Comparison of ENCODE assay signal across 1 cellular context in the genomic region with DNA sequence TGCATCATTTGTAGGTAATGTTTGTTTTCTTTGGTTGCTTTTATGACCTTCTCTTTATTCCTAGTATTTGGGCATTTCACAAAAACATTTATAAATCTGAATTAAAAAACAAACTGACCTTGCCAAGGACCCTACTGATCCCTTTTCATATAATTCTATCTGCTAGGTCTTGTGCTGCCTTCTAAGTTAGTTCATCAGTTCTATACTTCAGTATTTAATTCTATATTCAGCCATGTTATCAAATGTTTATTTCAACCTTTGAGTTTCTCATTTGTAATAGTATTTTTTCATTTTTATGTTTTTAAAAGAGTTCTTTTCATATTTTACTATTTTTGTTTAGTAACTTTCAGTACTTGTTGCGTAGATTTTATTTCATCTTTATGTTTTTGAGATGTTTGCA.
TF ChIP-seq lines count a peak whose summit lies in the region.

No MANE protein-coding gene starts in this region.

TF ChIP-seq in H1, 55 proteins besides CTCF, POLR2A, EP300 and RAD21:
- TF ChIP-seq RNF2 (IDR thresholded peaks at IDR 0.05; ENCODE audit: borderline replicate concordance, low read depth, low read length, missing control alignments, poor library complexity, severe bottlenecking) (no peak), RXRA (IDR thresholded peaks at IDR 0.05; ENCODE audit: insufficient read depth, low read depth, low read length) (no peak), CREB1 (IDR thresholded peaks at IDR 0.05) (no peak), KDM1A (IDR thresholded peaks at IDR 0.05; ENCODE audit: borderline replicate concordance, low read length) (no peak), TBP (IDR thresholded peaks at IDR 0.05; ENCODE audit: low read depth, low read length) (no peak), ATF2 (IDR thresholded peaks at IDR 0.05; ENCODE audit: low read length) (no peak), HDAC2 (IDR thresholded peaks at IDR 0.05; ENCODE audit: borderline replicate concordance in 1 of 2, low read depth in 2 of 2, low read length in 2 of 2) (no peak), GABPA (IDR thresholded peaks at IDR 0.05; ENCODE audit: borderline replicate concordance, insufficient read depth, low read length) (no peak), SP4 (IDR thresholded peaks at IDR 0.05; ENCODE audit: low read length) (no peak), EGR1 (IDR thresholded peaks at IDR 0.05; ENCODE audit: borderline replicate concordance, low read depth, low read length) (no peak), BCL11A (IDR thresholded peaks at IDR 0.05; ENCODE audit: low read depth in 2 of 2, low read length in 2 of 2) (no peak), CBX8 (IDR thresholded peaks at IDR 0.05; ENCODE audit: borderline replicate concordance, low read depth, low read length) (no peak), BRCA1 (IDR thresholded peaks at IDR 0.05; ENCODE audit: low read depth, low read length) (no peak), JUND (IDR thresholded peaks at IDR 0.05; ENCODE audit: low read length) (no peak), MAFK (IDR thresholded peaks at IDR 0.05; ENCODE audit: low read depth, low read length) (no peak), TAF1 (IDR thresholded peaks at IDR 0.05; ENCODE audit: low read depth, low read length) (no peak), CBX5 (IDR thresholded peaks at IDR 0.05; ENCODE audit: low read depth, low read length) (no peak), POLR2AphosphoS5 (IDR thresholded peaks at IDR 0.05; ENCODE audit: low read depth, low read length) (no peak)
- TF ChIP-seq, protein P1, sequence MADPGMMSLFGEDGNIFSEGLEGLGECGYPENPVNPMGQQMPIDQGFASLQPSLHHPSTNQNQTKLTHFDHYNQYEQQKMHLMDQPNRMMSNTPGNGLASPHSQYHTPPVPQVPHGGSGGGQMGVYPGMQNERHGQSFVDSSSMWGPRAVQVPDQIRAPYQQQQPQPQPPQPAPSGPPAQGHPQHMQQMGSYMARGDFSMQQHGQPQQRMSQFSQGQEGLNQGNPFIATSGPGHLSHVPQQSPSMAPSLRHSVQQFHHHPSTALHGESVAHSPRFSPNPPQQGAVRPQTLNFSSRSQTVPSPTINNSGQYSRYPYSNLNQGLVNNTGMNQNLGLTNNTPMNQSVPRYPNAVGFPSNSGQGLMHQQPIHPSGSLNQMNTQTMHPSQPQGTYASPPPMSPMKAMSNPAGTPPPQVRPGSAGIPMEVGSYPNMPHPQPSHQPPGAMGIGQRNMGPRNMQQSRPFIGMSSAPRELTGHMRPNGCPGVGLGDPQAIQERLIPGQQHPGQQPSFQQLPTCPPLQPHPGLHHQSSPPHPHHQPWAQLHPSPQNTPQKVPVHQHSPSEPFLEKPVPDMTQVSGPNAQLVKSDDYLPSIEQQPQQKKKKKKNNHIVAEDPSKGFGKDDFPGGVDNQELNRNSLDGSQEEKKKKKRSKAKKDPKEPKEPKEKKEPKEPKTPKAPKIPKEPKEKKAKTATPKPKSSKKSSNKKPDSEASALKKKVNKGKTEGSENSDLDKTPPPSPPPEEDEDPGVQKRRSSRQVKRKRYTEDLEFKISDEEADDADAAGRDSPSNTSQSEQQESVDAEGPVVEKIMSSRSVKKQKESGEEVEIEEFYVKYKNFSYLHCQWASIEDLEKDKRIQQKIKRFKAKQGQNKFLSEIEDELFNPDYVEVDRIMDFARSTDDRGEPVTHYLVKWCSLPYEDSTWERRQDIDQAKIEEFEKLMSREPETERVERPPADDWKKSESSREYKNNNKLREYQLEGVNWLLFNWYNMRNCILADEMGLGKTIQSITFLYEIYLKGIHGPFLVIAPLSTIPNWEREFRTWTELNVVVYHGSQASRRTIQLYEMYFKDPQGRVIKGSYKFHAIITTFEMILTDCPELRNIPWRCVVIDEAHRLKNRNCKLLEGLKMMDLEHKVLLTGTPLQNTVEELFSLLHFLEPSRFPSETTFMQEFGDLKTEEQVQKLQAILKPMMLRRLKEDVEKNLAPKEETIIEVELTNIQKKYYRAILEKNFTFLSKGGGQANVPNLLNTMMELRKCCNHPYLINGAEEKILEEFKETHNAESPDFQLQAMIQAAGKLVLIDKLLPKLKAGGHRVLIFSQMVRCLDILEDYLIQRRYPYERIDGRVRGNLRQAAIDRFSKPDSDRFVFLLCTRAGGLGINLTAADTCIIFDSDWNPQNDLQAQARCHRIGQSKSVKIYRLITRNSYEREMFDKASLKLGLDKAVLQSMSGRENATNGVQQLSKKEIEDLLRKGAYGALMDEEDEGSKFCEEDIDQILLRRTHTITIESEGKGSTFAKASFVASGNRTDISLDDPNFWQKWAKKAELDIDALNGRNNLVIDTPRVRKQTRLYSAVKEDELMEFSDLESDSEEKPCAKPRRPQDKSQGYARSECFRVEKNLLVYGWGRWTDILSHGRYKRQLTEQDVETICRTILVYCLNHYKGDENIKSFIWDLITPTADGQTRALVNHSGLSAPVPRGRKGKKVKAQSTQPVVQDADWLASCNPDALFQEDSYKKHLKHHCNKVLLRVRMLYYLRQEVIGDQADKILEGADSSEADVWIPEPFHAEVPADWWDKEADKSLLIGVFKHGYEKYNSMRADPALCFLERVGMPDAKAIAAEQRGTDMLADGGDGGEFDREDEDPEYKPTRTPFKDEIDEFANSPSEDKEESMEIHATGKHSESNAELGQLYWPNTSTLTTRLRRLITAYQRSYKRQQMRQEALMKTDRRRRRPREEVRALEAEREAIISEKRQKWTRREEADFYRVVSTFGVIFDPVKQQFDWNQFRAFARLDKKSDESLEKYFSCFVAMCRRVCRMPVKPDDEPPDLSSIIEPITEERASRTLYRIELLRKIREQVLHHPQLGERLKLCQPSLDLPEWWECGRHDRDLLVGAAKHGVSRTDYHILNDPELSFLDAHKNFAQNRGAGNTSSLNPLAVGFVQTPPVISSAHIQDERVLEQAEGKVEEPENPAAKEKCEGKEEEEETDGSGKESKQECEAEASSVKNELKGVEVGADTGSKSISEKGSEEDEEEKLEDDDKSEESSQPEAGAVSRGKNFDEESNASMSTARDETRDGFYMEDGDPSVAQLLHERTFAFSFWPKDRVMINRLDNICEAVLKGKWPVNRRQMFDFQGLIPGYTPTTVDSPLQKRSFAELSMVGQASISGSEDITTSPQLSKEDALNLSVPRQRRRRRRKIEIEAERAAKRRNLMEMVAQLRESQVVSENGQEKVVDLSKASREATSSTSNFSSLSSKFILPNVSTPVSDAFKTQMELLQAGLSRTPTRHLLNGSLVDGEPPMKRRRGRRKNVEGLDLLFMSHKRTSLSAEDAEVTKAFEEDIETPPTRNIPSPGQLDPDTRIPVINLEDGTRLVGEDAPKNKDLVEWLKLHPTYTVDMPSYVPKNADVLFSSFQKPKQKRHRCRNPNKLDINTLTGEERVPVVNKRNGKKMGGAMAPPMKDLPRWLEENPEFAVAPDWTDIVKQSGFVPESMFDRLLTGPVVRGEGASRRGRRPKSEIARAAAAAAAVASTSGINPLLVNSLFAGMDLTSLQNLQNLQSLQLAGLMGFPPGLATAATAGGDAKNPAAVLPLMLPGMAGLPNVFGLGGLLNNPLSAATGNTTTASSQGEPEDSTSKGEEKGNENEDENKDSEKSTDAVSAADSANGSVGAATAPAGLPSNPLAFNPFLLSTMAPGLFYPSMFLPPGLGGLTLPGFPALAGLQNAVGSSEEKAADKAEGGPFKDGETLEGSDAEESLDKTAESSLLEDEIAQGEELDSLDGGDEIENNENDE (IDR thresholded peaks at IDR 0.05; ENCODE audit: insufficient replicate concordance, low read length): no peak
TF ChIP-seq in H1: peak in this region for 0.
